ENCODE assay signal across 1 cellular context in genomic region chr1:228860911-228861829, GRCh38.
TF ChIP-seq lines count a peak whose summit lies in the region.

No MANE protein-coding gene starts in this region.

TF ChIP-seq in HepG2, 621 proteins besides CTCF, POLR2A, EP300 and RAD21 (continued from another document):
- TF ChIP-seq ZNF609 (CRISPR knock-in tag; IDR thresholded peaks at IDR 0.05; ENCODE audit: borderline replicate concordance) (peak; percentile 84), THAP11 (CRISPR knock-in tag; IDR thresholded peaks at IDR 0.05) (peak; percentile 60; the same call in 1 of the 2 replicates), ATF3 (CRISPR knock-in tag; IDR thresholded peaks at IDR 0.05) (peak; percentile 91), PATZ1 (CRISPR knock-in tag; IDR thresholded peaks at IDR 0.05) (peak; percentile 22; the same call in 1 of the 2 replicates), ZNF883 (CRISPR knock-in tag; IDR thresholded peaks at IDR 0.05; ENCODE audit: not compliant biosample characterization) (no peak), NFYC (CRISPR knock-in tag; IDR thresholded peaks at IDR 0.05) (no peak), BHLHE40 (IDR thresholded peaks at IDR 0.05; ENCODE audit: low read length) (peak; percentile 100), YEATS2 (CRISPR knock-in tag; IDR thresholded peaks at IDR 0.05; ENCODE audit: borderline replicate concordance) (peak; percentile 54; the same call in 1 of the 2 replicates)
